ENCODE assay signal across 22 cellular contexts in genomic region chr12:113068312-113068935, GRCh38. TPM values are rescaled to one million over a fixed set of nuclear protein-coding genes. Genes with fewer than 3 reads are reported as not detected.
DNase-seq lines count a peak whose midpoint lies in the region; ATAC-seq and TF ChIP-seq lines count a peak whose summit lies in the region.
"Had no signal": no experiment of that assay in that cellular context is flagged by ENCODE, and none has a peak within 500 bp of the region (broad histone marks: within the 10 kb centered on the region; RNA-seq: fewer than 3 reads in every experiment).

No MANE protein-coding gene starts in this region.

- no peak overlapping the region for H3K4ac ChIP-seq in H9 (ENCODE audit: low read depth, low read length)

- H4K5ac ChIP-seq in H9 (ENCODE audit: insufficient read length, low read depth, low read length): no peak overlapping the region

- H4K20me1 ChIP-seq in H9 (ENCODE audit: control insufficient read depth, insufficient read depth, insufficient read length) (no peaks in the 10 kb centered on the region), osteoblast (ENCODE audit: insufficient read depth, low read length) (no peaks in the 10 kb centered on the region)

- H3K9ac ChIP-seq in H9 (ENCODE audit: extremely low read depth, insufficient read length, low read length): no peak overlapping the region

- H3K27ac ChIP-seq in H9 (ENCODE audit: insufficient read length, low read depth, low read length) (no peak overlapping the region), osteoblast (ENCODE audit: low read depth, low read length) (no peak overlapping the region)
- H3K27ac ChIP-seq: 22Rv1, left lung had no signal

- H3K9me3 ChIP-seq in H9 (ENCODE audit: control insufficient read depth, low read depth, low read length): no peaks in the 10 kb centered on the region
- H3K9me3 ChIP-seq in osteoblast (ENCODE audit: low read depth, low read length): no peaks in the 10 kb centered on the region
- H3K9me3 ChIP-seq: left lung had no signal

- H3K4me2 ChIP-seq in H9 (ENCODE audit: insufficient read depth, insufficient read length, low read length) (no peak overlapping the region), osteoblast (ENCODE audit: insufficient read depth, low read length) (no peak overlapping the region)

- H3K27me3 ChIP-seq in H9 (ENCODE audit: insufficient read depth, low read length): no peaks in the 10 kb centered on the region
- no peaks in the 10 kb centered on the region for H3K27me3 ChIP-seq in osteoblast (ENCODE audit: insufficient read depth, low read length)

- WGBS in H9 (ENCODE audit: extremely low coverage, insufficient read length, low lambda C conversion rate): no CpG with 5 or more reads among the region's 8 CpGs

- H3K14ac ChIP-seq in H9 (ENCODE audit: insufficient read depth, low read length): no peak overlapping the region; the same call in 1 of the 2 replicates

- H2AK5ac ChIP-seq in H9 (ENCODE audit: insufficient read length, low read length): no peak overlapping the region

- H3K4me1 ChIP-seq in H9 (ENCODE audit: insufficient read depth, low read length) (peaks cover 4% of the 10 kb centered on the region; the same call in 1 of the 2 replicates), osteoblast (ENCODE audit: insufficient read depth, low read length) (no peaks in the 10 kb centered on the region)
- H3K4me1 ChIP-seq: left lung had no signal

- H3K4me3 ChIP-seq in osteoblast (ENCODE audit: insufficient read depth, low read length): no peak overlapping the region
- H3K4me3 ChIP-seq: left lung had no signal

- H3K18ac ChIP-seq in H9 (ENCODE audit: insufficient read length, low read depth, low read length): no peak overlapping the region

- H3T11ph ChIP-seq in H9 (ENCODE audit: low read length): no peak overlapping the region

- no peak overlapping the region for H2BK12ac ChIP-seq in H9 (ENCODE audit: insufficient read length, low read depth, low read length)

- H3K27me3 Mint-ChIP-seq in H9 (ENCODE audit: low read depth) (peaks cover 23% of the 10 kb centered on the region), HFFc6 (ENCODE audit: insufficient read depth) (peaks cover 24% of the 10 kb centered on the region)
- H3K27me3 Mint-ChIP-seq: stimulated activated naive CD8-positive, alpha-beta T cell treated with anti-CD3 and anti-CD28 coated beads, Interleukin-15, Interleukin-2, amounts not matched to agents 100 ng/mL and 50 ng/mL, for 24 hours had no signal

- no peak overlapping the region for H2BK120ac ChIP-seq in H9 (ENCODE audit: low read depth, low read length, poor library complexity, severe bottlenecking)

- no peak overlapping the region for H3K56ac ChIP-seq in H9 (ENCODE audit: insufficient read length, low read depth, low read length)

- no peak overlapping the region for H2BK20ac ChIP-seq in H9 (ENCODE audit: low read depth, low read length, poor library complexity, severe bottlenecking)

- TF ChIP-seq CTCF in H9 (conservative IDR thresholded peaks at IDR 0.05) (no peak), osteoblast (IDR thresholded peaks at IDR 0.05; ENCODE audit: extremely low read depth, low read depth, low read length) (no peak), HFFc6 (IDR thresholded peaks at IDR 0.05) (no peak)

- H3K23ac ChIP-seq in H9 (ENCODE audit: insufficient read length, low read depth, low read length): no peak overlapping the region

- H3K23me2 ChIP-seq in H9 (ENCODE audit: insufficient read length, low read depth, low read length, poor library complexity, severe bottlenecking): peaks cover 2% of the 10 kb centered on the region

- peak; percentile 57; the same call in 1 of the 2 replicates for TF ChIP-seq POLR2A in Raji (IDR thresholded peaks at IDR 0.05; ENCODE audit: insufficient read depth, low read depth, low read length)

- DNase-seq in DMS 273 (lab: John Stamatoyannopoulos, UW; ENCODE audit: unreplicated experiment) (peak; percentile 49), DMS 273 treated with DMSO at 0.1 percent for 48 hours (lab: John Stamatoyannopoulos, UW) (no peak), H9 (peak; percentile 27), osteoblast (ENCODE audit: insufficient read length, low spot score, missing footprints) (peak; percentile 80), HFFc6 (no peak), germinal center (ENCODE audit: low spot score) (no peak)
- DNase-seq: activated naive CD4-positive, alpha-beta T cell treated with anti-CD3 and anti-CD28 coated beads, Interleukin-2, amount 50 U/mL, for 16 hours; amygdala; CD8-positive, alpha-beta T cell; GDM1; left lung; mesendoderm; NCI-H1105; NCI-H2029; NCI-H2227 treated with DMSO at 0.1 percent for 48 hours; RPMI8226 had no signal

- no peak for ATAC-seq in GM19328 (IDR thresholded peaks at IDR 0.05; ENCODE audit: unreplicated experiment)
- ATAC-seq: CD8-positive, alpha-beta T cell; HepG2; left lung had no signal

- H3K9me3 Mint-ChIP-seq in H9: no peaks in the 10 kb centered on the region; a peak in 1 of 5 replicates
- no peaks in the 10 kb centered on the region for H3K9me3 Mint-ChIP-seq in HFFc6
- H3K9me3 Mint-ChIP-seq: CD8-positive, alpha-beta T cell; stimulated activated naive CD8-positive, alpha-beta T cell treated with anti-CD3 and anti-CD28 coated beads, Interleukin-15, Interleukin-2, amounts not matched to agents 100 ng/mL and 50 ng/mL, for 24 hours had no signal

- H3K79me2 ChIP-seq in H9 (ENCODE audit: insufficient read depth, low read length): no peaks in the 10 kb centered on the region
- no peaks in the 10 kb centered on the region for H3K79me2 ChIP-seq in osteoblast (ENCODE audit: insufficient read depth, low read length)

- H3K4me1 Mint-ChIP-seq in H9 (peaks cover 16 to 35% of the 10 kb centered on the region in 2 experiments), HFFc6 (ENCODE audit: low read depth) (peaks cover 7% of the 10 kb centered on the region)

- no peaks in the 10 kb centered on the region for H3K36me3 ChIP-seq in osteoblast (ENCODE audit: insufficient read depth, low read length)
- H3K36me3 ChIP-seq: left lung had no signal

- no peak overlapping the region for H2AFZ ChIP-seq in H9 (ENCODE audit: low read length)
- no peak overlapping the region for H2AFZ ChIP-seq in osteoblast (ENCODE audit: low read length)

- H3K27ac Mint-ChIP-seq in H9 (peak overlapping the region in 1 of 3 experiments; percentile 31; a peak in 2 of 7 replicates), HFFc6 (no peak overlapping the region)
- H3K27ac Mint-ChIP-seq: CD8-positive, alpha-beta T cell; stimulated activated naive CD8-positive, alpha-beta T cell treated with anti-CD3 and anti-CD28 coated beads, Interleukin-15, Interleukin-2, amounts not matched to agents 100 ng/mL and 50 ng/mL, for 24 hours had no signal

- H4K91ac ChIP-seq in H9 (ENCODE audit: insufficient read length, low read depth, low read length): no peak overlapping the region

- H2BK5ac ChIP-seq in H9 (ENCODE audit: insufficient read length, low read length): no peak overlapping the region

- no peaks in the 10 kb centered on the region for H3K79me1 ChIP-seq in H9 (ENCODE audit: insufficient read depth, low read depth, low read length, poor library complexity, severe bottlenecking)

- peak overlapping the region in 1 of 2 experiments; percentile 10; a peak in 1 of 5 replicates for H3K4me3 Mint-ChIP-seq in H9
- H3K4me3 Mint-ChIP-seq in HFFc6: no peak overlapping the region
- H3K4me3 Mint-ChIP-seq: CD8-positive, alpha-beta T cell; stimulated activated naive CD8-positive, alpha-beta T cell treated with anti-CD3 and anti-CD28 coated beads, Interleukin-15, Interleukin-2, amounts not matched to agents 100 ng/mL and 50 ng/mL, for 24 hours had no signal

- H3K36me3 Mint-ChIP-seq in H9 (ENCODE audit: insufficient read depth in 1 of 3, low read depth in 3 of 3): no peaks in the 10 kb centered on the region; a peak in 1 of 7 replicates
- H3K36me3 Mint-ChIP-seq in HFFc6 (ENCODE audit: low read depth): no peaks in the 10 kb centered on the region
- H3K36me3 Mint-ChIP-seq: CD8-positive, alpha-beta T cell had no signal

- no peak overlapping the region for H2BK15ac ChIP-seq in H9 (ENCODE audit: low read depth, low read length)

- H4K8ac ChIP-seq in H9 (replicated peaks; ENCODE audit: insufficient read length, low read depth, low read length): no peak overlapping the region

RNA-seq across cellular contexts. Expression of gene DTX1, which starts 11.9 kb away (rescaled TPM):
- 3.0 and 3.5 TPM in 2 replicates for total RNA-seq in H9 (2021)
- total RNA-seq in osteoblast: under 0.01 TPM in 2 replicates
- not detected for total RNA-seq in HFFc6 (2021; fragmentation: NEBNext Ultra II Directional; extraction: Animal tissue kit (Norgen Biotek cat#: 25700))
- total RNA-seq: HepG2, pulmonary artery endothelial cell had no signal

Comparison
In these comparisons a context has a peak if more than half of its experiments do, and no peak if none do; other contexts are left out.
1. DNase-seq: peak in DMS 273 (single experiment), H9 (single experiment) and osteoblast (single experiment); none in DMS 273 treated with DMSO at 0.1 percent for 48 hours (single experiment), HFFc6 (single experiment) and germinal center (single experiment).